1 cellular context compared by ENCODE assay signal in genomic region chr11:114400222-114400973, GRCh38.
A peak's percentile ranks its signal among the peaks of the same experiment; 100 is the strongest.
TF ChIP-seq lines count a peak whose summit lies in the region.

TSS of gene C11orf71 (minus strand) at chr11:114400511. CDS start at chr11:114400331, 180 bp downstream.
TSS of gene RBM7 (plus strand) at chr11:114400666. CDS start at chr11:114400672, 6 bp downstream.

TF ChIP-seq in K562, 482 proteins besides CTCF, POLR2A, EP300 and RAD21 (continued from another document and continues in another):
- TF ChIP-seq HSF4 (CRISPR knock-in tag; IDR thresholded peaks at IDR 0.05; ENCODE audit: borderline replicate concordance) (no peak), ELF4 (CRISPR knock-in tag; IDR thresholded peaks at IDR 0.05) (peak; percentile 66; the same call in 1 of the 2 replicates), PREB (CRISPR knock-in tag; IDR thresholded peaks at IDR 0.05) (no peak), WHSC1 (IDR thresholded peaks at IDR 0.05; ENCODE audit: low read length) (no peak), ZSCAN29 (IDR thresholded peaks at IDR 0.05) (0 out of 2 replicates have a peak, but pooled peaks have one; percentile 43), CBFA2T2 (conservative IDR thresholded peaks at IDR 0.05) (no peak), ZBTB9 (CRISPR knock-in tag; IDR thresholded peaks at IDR 0.05) (peak; percentile 74; the same call in 1 of the 2 replicates), MYNN (IDR thresholded peaks at IDR 0.05) (peak; percentile 63; the same call in 1 of the 2 replicates), MYNN (CRISPR knock-in tag; IDR thresholded peaks at IDR 0.05) (no peak), ZNF280A (IDR thresholded peaks at IDR 0.05; ENCODE audit: low read depth, partially characterized antibody) (no peak), GATAD2A (IDR thresholded peaks at IDR 0.05) (peak; percentile 66; the same call in 1 of the 2 replicates), ILF3 (IDR thresholded peaks at IDR 0.05; ENCODE audit: borderline replicate concordance) (no peak), ZNF79 (CRISPR knock-in tag; IDR thresholded peaks at IDR 0.05; ENCODE audit: low read depth) (no peak), CUX1 (CRISPR knock-in tag; IDR thresholded peaks at IDR 0.05) (no peak), MXI1 (IDR thresholded peaks at IDR 0.05; ENCODE audit: low read depth, low read length) (peak; percentile 36; the same call in 1 of the 2 replicates), TOE1 (IDR thresholded peaks at IDR 0.05; ENCODE audit: borderline replicate concordance) (peak; percentile 88), TOE1 (CRISPR knock-in tag; IDR thresholded peaks at IDR 0.05; ENCODE audit: borderline replicate concordance, low read depth) (no peak), RBBP5 (IDR thresholded peaks at IDR 0.05; ENCODE audit: borderline replicate concordance, insufficient read depth, low read length, poor library complexity, severe bottlenecking) (peak; percentile 58), THAP12 (CRISPR knock-in tag; IDR thresholded peaks at IDR 0.05) (peak; percentile 87), SMARCC2 (IDR thresholded peaks at IDR 0.05; ENCODE audit: low read depth) (no peak), ZBTB40 (IDR thresholded peaks at IDR 0.05) (0 out of 2 replicates have a peak, but pooled peaks have one; percentile 4), ZBTB40 (CRISPR knock-in tag; IDR thresholded peaks at IDR 0.05) (no peak), CGGBP1 (CRISPR knock-in tag; IDR thresholded peaks at IDR 0.05) (0 out of 2 replicates have a peak, but pooled peaks have one; percentile 29), ZHX1 (conservative IDR thresholded peaks at IDR 0.05; ENCODE audit: low read length) (no peak), RNF2 (IDR thresholded peaks at IDR 0.05) (no peak), NFIC (IDR thresholded peaks at IDR 0.05) (peak; percentile 92), LARP7 (IDR thresholded peaks at IDR 0.05) (no peak; the same call in 1 of the 2 replicates), NFE2L1 (tag; IDR thresholded peaks at IDR 0.05; ENCODE audit: borderline replicate concordance, low read depth) (no peak), SREBF2 (CRISPR knock-in tag; IDR thresholded peaks at IDR 0.05) (0 out of 2 replicates have a peak, but pooled peaks have one; percentile 10), RBFOX2 (IDR thresholded peaks at IDR 0.05; ENCODE audit: low read depth, low read length) (peak; percentile 98), ZNF165 (CRISPR knock-in tag; IDR thresholded peaks at IDR 0.05; ENCODE audit: borderline replicate concordance) (no peak), RBM17 (IDR thresholded peaks at IDR 0.05; ENCODE audit: borderline replicate concordance, low read depth, low read length) (no peak), ZFX (CRISPR knock-in tag; IDR thresholded peaks at IDR 0.05) (peak; percentile 99)
